Comparison of ENCODE assay signal across 8 cellular contexts in genomic region chrX:65644621-65645287, GRCh38. TPM values are rescaled to one million over a fixed set of nuclear protein-coding genes. Genes with fewer than 3 reads are reported as not detected.
DNase-seq lines count a peak whose midpoint lies in the region; TF ChIP-seq lines count a peak whose summit lies in the region.

No MANE protein-coding gene starts in this region.

- peaks cover 0 to 40% (median 6%) of the 10 kb centered on the region in 45 donors for H3K27me3 ChIP-seq in dorsolateral prefrontal cortex

- H3K27ac Mint-ChIP-seq in glutamatergic neuron (ENCODE audit: unreplicated experiment) = no peak overlapping the region

- H3K4me3 Mint-ChIP-seq in glutamatergic neuron (ENCODE audit: unreplicated experiment) = no peak overlapping the region

- H3K4me3 ChIP-seq in dorsolateral prefrontal cortex = no peak overlapping the region

- DNase-seq in C1 segment of cervical spinal cord (lab: John Stamatoyannopoulos, UW) = peak in 10 of 14 donors; percentile 4 to 57 (median 14)
- peak; percentile 21 for DNase-seq in NCI-H2029 treated with DMSO at 0.1 percent for 48 hours (lab: John Stamatoyannopoulos, UW)
- peak in 9 of 10 donors; percentile 30 to 68 (median 56) for DNase-seq in dorsolateral prefrontal cortex
- DNase-seq in middle frontal gyrus (ENCODE audit: extremely low spot score, low spot score) = peak; percentile 2
- DNase-seq in iPS-NIHi7 (ENCODE audit: extremely low spot score) = no peak
- DNase-seq in glutamatergic neuron = no peak
- DNase-seq in activated gamma-delta T cell (lab: John Stamatoyannopoulos, UW) = no peak
- DNase-seq in HuH-7.5 (ENCODE audit: low spot score) = no peak

- no peaks in the 10 kb centered on the region for H3K9me3 Mint-ChIP-seq in glutamatergic neuron (ENCODE audit: unreplicated experiment)

- H3K27me3 Mint-ChIP-seq in glutamatergic neuron (ENCODE audit: unreplicated experiment) = no peaks in the 10 kb centered on the region

- peak overlapping the region in 24 of 59 donors; percentile 5 to 73 (median 34) for H3K27ac ChIP-seq in dorsolateral prefrontal cortex

- H3K36me3 Mint-ChIP-seq in glutamatergic neuron (ENCODE audit: unreplicated experiment) = no peaks in the 10 kb centered on the region

- TF ChIP-seq CTCF in dorsolateral prefrontal cortex (IDR thresholded peaks at IDR 0.05 in 54 of 56, conservative IDR thresholded peaks at IDR 0.05 in 2 of 56; ENCODE audit: low read depth in 1 of 56, partially characterized antibody in 56 of 56) (no peak), glutamatergic neuron (IDR thresholded peaks at IDR 0.05; ENCODE audit: partially characterized antibody, unreplicated experiment) (no peak)

- intact Hi-C loops in dorsolateral prefrontal cortex (cut with DNase I) = no loop called here

- no peaks in the 10 kb centered on the region for H3K4me1 Mint-ChIP-seq in glutamatergic neuron (ENCODE audit: low read depth, unreplicated experiment)

RNA-seq across cellular contexts. Expression of gene MSN, which starts 22.7 kb away (rescaled TPM):
- total RNA-seq in dorsolateral prefrontal cortex (100 to 1,000 TPM in 4 of 120 experiments, 10 to 100 TPM in 116; 33.2 to 121 (median 55.6) TPM), glutamatergic neuron (ENCODE audit: unreplicated experiment) (72.3 TPM)

Comparison
In these comparisons a context has a peak if more than half of its experiments do, and no peak if none do; other contexts are left out.
1. DNase-seq: peak in C1 segment of cervical spinal cord (10 of 14), NCI-H2029 treated with DMSO at 0.1 percent for 48 hours (single experiment), dorsolateral prefrontal cortex (9 of 10) and middle frontal gyrus (single experiment); none in iPS-NIHi7 (single experiment), glutamatergic neuron (single experiment), activated gamma-delta T cell (single experiment) and HuH-7.5 (single experiment).